9 cellular contexts compared by ENCODE assay signal in the genomic region with DNA sequence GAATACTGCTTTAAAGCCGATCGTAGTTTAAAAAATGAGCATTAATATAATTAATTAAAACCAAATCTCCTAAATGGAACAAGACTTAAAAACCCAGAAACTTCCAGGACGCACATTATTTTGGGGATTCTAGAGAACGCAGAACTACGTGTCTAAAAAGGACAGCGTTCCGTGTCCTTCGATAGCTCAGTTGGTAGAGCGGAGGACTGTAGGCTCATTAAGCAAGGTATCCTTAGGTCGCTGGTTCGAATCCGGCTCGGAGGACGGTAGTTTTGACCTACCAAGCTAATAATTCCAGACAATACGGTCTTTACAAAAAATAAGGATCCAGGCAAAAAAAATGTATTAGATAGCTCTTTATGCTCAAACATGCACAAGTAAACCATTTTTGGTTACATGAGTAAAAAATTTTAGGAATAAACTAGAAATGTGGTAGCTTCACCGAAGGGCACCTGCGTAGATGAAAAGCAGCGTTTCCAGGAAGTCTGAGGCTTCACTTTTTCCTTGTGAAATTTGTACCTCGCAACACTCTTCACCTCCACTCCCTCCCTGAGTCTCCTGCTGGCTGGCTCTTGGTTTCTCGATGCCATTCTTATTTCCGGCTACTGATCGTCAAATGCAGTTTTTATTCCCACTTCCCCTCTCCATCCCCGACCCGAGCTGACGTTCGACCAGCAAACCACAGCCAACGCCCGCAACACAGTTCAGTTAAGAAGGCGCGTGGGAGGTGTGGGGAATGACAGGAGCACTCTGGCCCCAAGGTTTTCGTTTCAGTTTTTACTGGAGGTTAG. TPM values are rescaled to one million over a fixed set of nuclear protein-coding genes. Genes with fewer than 3 reads are reported as not detected.
DNase-seq lines count a peak whose midpoint lies in the region; ATAC-seq and TF ChIP-seq lines count a peak whose summit lies in the region.
"Had no signal": no experiment of that assay in that cellular context is flagged by ENCODE, and none has a peak within 500 bp of the region (broad histone marks: within the 10 kb centered on the region; RNA-seq: fewer than 3 reads in every experiment).

No MANE protein-coding gene starts in this region.

- H3K9me3 ChIP-seq in GM23248 (ENCODE audit: low read depth): no peaks in the 10 kb centered on the region
- peaks cover 0 to 23% (median 5%) of the 10 kb centered on the region in 11 donors for H3K9me3 ChIP-seq in heart right ventricle
- H3K9me3 ChIP-seq: adrenal gland had no signal

- H2AFZ ChIP-seq in GM23248: peak overlapping the region; percentile 94

- H3K9me2 ChIP-seq in GM23248 (ENCODE audit: insufficient read depth): no peaks in the 10 kb centered on the region

- no peaks in the 10 kb centered on the region for H3K27me3 Mint-ChIP-seq in activated naive CD4-positive, alpha-beta T cell treated with anti-CD3 and anti-CD28 coated beads for 36 hours (ENCODE audit: low read depth)

- H3K36me3 Mint-ChIP-seq in activated naive CD4-positive, alpha-beta T cell treated with anti-CD3 and anti-CD28 coated beads for 36 hours (ENCODE audit: low read depth): no peaks in the 10 kb centered on the region

- peaks cover 31% of the 10 kb centered on the region for H3K4me1 Mint-ChIP-seq in activated naive CD4-positive, alpha-beta T cell treated with anti-CD3 and anti-CD28 coated beads for 36 hours (ENCODE audit: low read depth)

- intact Hi-C loops in activated naive CD4-positive, alpha-beta T cell treated with anti-CD3 and anti-CD28 coated beads for 36 hours (cut with micrococcal nuclease): loop anchor here (1.0 kb wide), 1 partner anchor 18 kb away; no protein-coding TSS in a partner anchor
- intact Hi-C loops in heart right ventricle (cut with DNase I) (loop anchor here in 2 of 10 donors (5.0 to 10.0 kb wide), 2 partner anchors 235 to 262 kb away; no protein-coding TSS in a partner anchor), sciatic nerve (cut with DNase I) (loop anchor here (10.0 kb wide), 1 partner anchor 232 kb away; no protein-coding TSS in a partner anchor)

- peak overlapping the region; percentile 81 for H3K4me2 ChIP-seq in GM23248 (ENCODE audit: unreplicated experiment)

- H3K4me3 Mint-ChIP-seq in activated naive CD4-positive, alpha-beta T cell treated with anti-CD3 and anti-CD28 coated beads for 36 hours: peak overlapping the region; percentile 68

- H3K9ac ChIP-seq in GM23248: peak overlapping the region; percentile 52

- H3K36me3 ChIP-seq in GM23248 (ENCODE audit: low read depth): no peaks in the 10 kb centered on the region
- no peaks in the 10 kb centered on the region for H3K36me3 ChIP-seq in heart right ventricle
- H3K36me3 ChIP-seq: adrenal gland had no signal

- H3K4me1 ChIP-seq in GM23248 (ENCODE audit: insufficient read depth) (no peaks in the 10 kb centered on the region), heart right ventricle (peaks cover 0 to 22% (median 6%) of the 10 kb centered on the region in 9 donors)
- H3K4me1 ChIP-seq: adrenal gland had no signal

- DNase-seq in GM23248: peak; percentile 78
- DNase-seq in activated naive CD4-positive, alpha-beta T cell treated with anti-CD3 and anti-CD28 coated beads for 36 hours: peak; percentile 86
- DNase-seq in heart right ventricle: peak; percentile 37 to 46
- DNase-seq in sciatic nerve (ENCODE audit: low spot score): no peak
- no peak for DNase-seq in NCI-H1105 (lab: John Stamatoyannopoulos, UW)

- H3K4me3 ChIP-seq in GM23248 (peak overlapping the region; percentile 77), heart right ventricle (peak overlapping the region in 6 of 10 donors; percentile 4 to 48 (median 28))

- 11 to 13% methylated on average over 31 of the region's 31 CpGs for WGBS in GM23248 (ENCODE audit: low coverage in 1 of 2, low lambda C conversion rate in 2 of 2, missing lambda C conversion rate in 2 of 2), 2 experiments
- WGBS in heart right ventricle, 2 donors: 3 to 5% methylated on average over 31 of the region's 31 CpGs

- H3K27ac ChIP-seq in GM23248 (no peak overlapping the region), heart right ventricle (peak overlapping the region in 1 of 10 donors; percentile 44)
- H3K27ac ChIP-seq: adrenal gland had no signal

- ATAC-seq in heart right ventricle: peak in 3 of 8 donors; percentile 50 to 70 (median 56)
- ATAC-seq in sciatic nerve: peak; percentile 75
- no peak for ATAC-seq in HG03095 (IDR thresholded peaks at IDR 0.05; ENCODE audit: unreplicated experiment)
- no peak for ATAC-seq in GM18858 (IDR thresholded peaks at IDR 0.05; ENCODE audit: unreplicated experiment)

- no peak for TF ChIP-seq CTCF in heart right ventricle (IDR thresholded peaks at IDR 0.05)

- peaks cover 9% of the 10 kb centered on the region; the same call in 1 of the 2 replicates for H3F3A ChIP-seq in GM23248 (ENCODE audit: insufficient read depth)

- CTCF ChIA-PET in activated naive CD4-positive, alpha-beta T cell treated with anti-CD3 and anti-CD28 coated beads for 36 hours (lab: Charles Lee): interaction anchor here (0.9 to 12.4 kb wide), 2 partner anchors 17 to 24 kb away, joined by 5 to 106 read pairs; partner anchors contain the start of gene ABT1

- H4K20me1 ChIP-seq in GM23248 (ENCODE audit: insufficient read depth): no peaks in the 10 kb centered on the region

- H3K27ac Mint-ChIP-seq in activated naive CD4-positive, alpha-beta T cell treated with anti-CD3 and anti-CD28 coated beads for 36 hours: peak overlapping the region; percentile 77

- in situ Hi-C loops in GM23248 (cut with MboI): no loop called here

- H3K9me3 Mint-ChIP-seq in activated naive CD4-positive, alpha-beta T cell treated with anti-CD3 and anti-CD28 coated beads for 36 hours: peaks cover 12% of the 10 kb centered on the region

- no peaks in the 10 kb centered on the region for H3K27me3 ChIP-seq in GM23248 (replicated peaks; ENCODE audit: insufficient read depth)
- peaks cover 0 to 69% (median 26%) of the 10 kb centered on the region in 7 donors for H3K27me3 ChIP-seq in heart right ventricle

- no peaks in the 10 kb centered on the region for H3K79me2 ChIP-seq in GM23248 (ENCODE audit: insufficient read depth)

TF ChIP-seq in PFSK-1, 5 proteins besides CTCF, POLR2A, EP300 and RAD21:
- TF ChIP-seq, protein P1, sequence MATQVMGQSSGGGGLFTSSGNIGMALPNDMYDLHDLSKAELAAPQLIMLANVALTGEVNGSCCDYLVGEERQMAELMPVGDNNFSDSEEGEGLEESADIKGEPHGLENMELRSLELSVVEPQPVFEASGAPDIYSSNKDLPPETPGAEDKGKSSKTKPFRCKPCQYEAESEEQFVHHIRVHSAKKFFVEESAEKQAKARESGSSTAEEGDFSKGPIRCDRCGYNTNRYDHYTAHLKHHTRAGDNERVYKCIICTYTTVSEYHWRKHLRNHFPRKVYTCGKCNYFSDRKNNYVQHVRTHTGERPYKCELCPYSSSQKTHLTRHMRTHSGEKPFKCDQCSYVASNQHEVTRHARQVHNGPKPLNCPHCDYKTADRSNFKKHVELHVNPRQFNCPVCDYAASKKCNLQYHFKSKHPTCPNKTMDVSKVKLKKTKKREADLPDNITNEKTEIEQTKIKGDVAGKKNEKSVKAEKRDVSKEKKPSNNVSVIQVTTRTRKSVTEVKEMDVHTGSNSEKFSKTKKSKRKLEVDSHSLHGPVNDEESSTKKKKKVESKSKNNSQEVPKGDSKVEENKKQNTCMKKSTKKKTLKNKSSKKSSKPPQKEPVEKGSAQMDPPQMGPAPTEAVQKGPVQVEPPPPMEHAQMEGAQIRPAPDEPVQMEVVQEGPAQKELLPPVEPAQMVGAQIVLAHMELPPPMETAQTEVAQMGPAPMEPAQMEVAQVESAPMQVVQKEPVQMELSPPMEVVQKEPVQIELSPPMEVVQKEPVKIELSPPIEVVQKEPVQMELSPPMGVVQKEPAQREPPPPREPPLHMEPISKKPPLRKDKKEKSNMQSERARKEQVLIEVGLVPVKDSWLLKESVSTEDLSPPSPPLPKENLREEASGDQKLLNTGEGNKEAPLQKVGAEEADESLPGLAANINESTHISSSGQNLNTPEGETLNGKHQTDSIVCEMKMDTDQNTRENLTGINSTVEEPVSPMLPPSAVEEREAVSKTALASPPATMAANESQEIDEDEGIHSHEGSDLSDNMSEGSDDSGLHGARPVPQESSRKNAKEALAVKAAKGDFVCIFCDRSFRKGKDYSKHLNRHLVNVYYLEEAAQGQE (IDR thresholded peaks at IDR 0.05; ENCODE audit: insufficient read depth in 1 of 2, low read depth in 2 of 2, low read length in 2 of 2): no peak
- TF ChIP-seq SIN3A (IDR thresholded peaks at IDR 0.05; ENCODE audit: borderline replicate concordance, insufficient read depth, low read length) (no peak), FOXP2 (optimal IDR thresholded peaks at IDR 0.05; ENCODE audit: borderline replicate concordance, extremely low read depth, extremely low read length, insufficient read depth) (no peak), TAF1 (IDR thresholded peaks at IDR 0.05; ENCODE audit: borderline replicate concordance, insufficient read depth, low read length) (peak; percentile 44; the same call in 1 of the 2 replicates), POLR2AphosphoS5 (IDR thresholded peaks at IDR 0.05; ENCODE audit: low read depth, low read length) (no peak)

RNA-seq across cellular contexts. Expression of gene ABT1, which starts 19.6 kb away (rescaled TPM):
- 10.9 and 12.9 TPM in 2 replicates for total RNA-seq in GM23248 (2014; rRNA removed; shearing (Covaris generic))
- polyA plus RNA-seq in GM23248 (2016; fragmentation: Nextera tagmentation; extraction: Ambion mirVana): 17.3 and 17.6 TPM in 2 replicates
- polyA plus RNA-seq in PFSK-1 (2012; ENCODE audit: insufficient read length, low read depth): 25.2 TPM
- 10 to 100 TPM; 17.3 to 18.4 TPM for total RNA-seq in activated naive CD4-positive, alpha-beta T cell treated with anti-CD3 and anti-CD28 coated beads for 36 hours
- 10 to 100 TPM in 1 of 10 donors, 1 to 10 TPM in 9; 5.8 to 10.2 (median 7.4) TPM for total RNA-seq in heart right ventricle
- polyA plus RNA-seq in heart right ventricle: 10 to 100 TPM in 1 of 2 donors, 1 to 10 TPM in 1; 6.6 to 11.7 TPM
- 10.3 TPM for total RNA-seq in sciatic nerve

RNA-seq across cellular contexts. Expression of gene HMGN4, which starts 39.0 kb away (rescaled TPM):
- 81.6 and 87.2 TPM in 2 replicates for total RNA-seq in GM23248 (2014; rRNA removed; shearing (Covaris generic))
- 67.1 and 70.8 TPM in 2 replicates for polyA plus RNA-seq in GM23248 (2016; fragmentation: Nextera tagmentation; extraction: Ambion mirVana)
- polyA plus RNA-seq in PFSK-1 (2012; ENCODE audit: insufficient read length, low read depth): 50.1 TPM
- total RNA-seq in activated naive CD4-positive, alpha-beta T cell treated with anti-CD3 and anti-CD28 coated beads for 36 hours: 10 to 100 TPM; 70.4 to 73.2 TPM
- total RNA-seq in heart right ventricle: 10 to 100 TPM; 22.8 to 35.0 (median 29.8) TPM
- polyA plus RNA-seq in heart right ventricle: 10 to 100 TPM in 1 of 2 donors, 1 to 10 TPM in 1; 8.2 to 31.4 TPM
- 40.3 TPM for total RNA-seq in sciatic nerve

Comparison
In these comparisons a context has a peak if more than half of its experiments do, and no peak if none do; other contexts are left out.
1. DNase-seq: peak in GM23248 (single experiment), activated naive CD4-positive, alpha-beta T cell treated with anti-CD3 and anti-CD28 coated beads for 36 hours (single experiment) and heart right ventricle (2 of 2); none in sciatic nerve (single experiment) and NCI-H1105 (single experiment).